Comparison of ENCODE assay signal across 1 cellular context in the genomic region with DNA sequence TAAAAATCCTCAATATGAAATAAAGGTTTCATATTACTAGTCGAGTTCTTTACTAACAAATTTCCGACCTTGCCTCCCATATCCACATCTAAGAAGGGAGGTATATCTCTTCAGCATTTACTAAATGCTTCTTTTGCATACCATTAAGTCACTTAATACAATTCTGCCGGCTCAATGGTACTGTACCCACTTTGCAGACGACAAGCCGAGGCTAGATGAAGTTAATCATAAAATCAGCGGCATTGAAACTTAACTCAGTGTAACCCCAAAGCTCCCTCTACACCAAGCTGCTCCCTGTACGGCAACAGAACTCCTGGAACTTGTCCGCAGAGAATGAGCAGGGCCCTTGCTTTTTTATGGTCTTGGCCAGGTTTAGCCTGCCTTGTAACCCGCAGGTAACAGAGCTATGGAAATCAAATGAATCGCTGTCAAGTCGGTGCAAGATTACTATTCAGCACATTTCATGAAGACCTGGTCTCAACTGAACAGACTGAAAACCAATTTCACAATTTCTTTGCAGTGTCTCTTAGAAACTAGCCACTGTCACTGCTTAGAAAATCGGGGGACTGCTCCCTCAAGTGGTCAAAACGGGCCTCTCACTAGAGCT.
TF ChIP-seq lines count a peak whose summit lies in the region.

No MANE protein-coding gene starts in this region.

TF ChIP-seq in K562, 482 proteins besides CTCF, POLR2A, EP300 and RAD21 (continued from another document and continues in another):
- TF ChIP-seq ZBTB40 (IDR thresholded peaks at IDR 0.05) (peak; percentile 47; the same call in 1 of the 2 replicates), ZBTB40 (CRISPR knock-in tag; IDR thresholded peaks at IDR 0.05) (no peak), UBTF (IDR thresholded peaks at IDR 0.05; ENCODE audit: borderline replicate concordance in 1 of 2, low read depth in 2 of 2, low read length in 2 of 2) (no peak), RBM25 (IDR thresholded peaks at IDR 0.05; ENCODE audit: low read depth, low read length, severe bottlenecking) (peak; percentile 75), PTBP1 (IDR thresholded peaks at IDR 0.05; ENCODE audit: low read depth, low read length) (no peak), GABPB1 (CRISPR knock-in tag; IDR thresholded peaks at IDR 0.05) (no peak), KAT8 (IDR thresholded peaks at IDR 0.05; ENCODE audit: low read depth) (no peak), HNRNPH1 (optimal IDR thresholded peaks at IDR 0.05; ENCODE audit: low read depth, low read length) (no peak), MNT (conservative IDR thresholded peaks at IDR 0.05) (no peak), PML (IDR thresholded peaks at IDR 0.05; ENCODE audit: low read length) (no peak), HMGN3 (IDR thresholded peaks at IDR 0.05; ENCODE audit: borderline replicate concordance, extremely low read depth, insufficient read length, low read depth, low read length) (no peak), GATAD2A (IDR thresholded peaks at IDR 0.05) (no peak), DDX20 (tag; IDR thresholded peaks at IDR 0.05; ENCODE audit: low read depth) (no peak), IFI16 (CRISPR knock-in tag; IDR thresholded peaks at IDR 0.05) (no peak), CEBPG (CRISPR knock-in tag; IDR thresholded peaks at IDR 0.05) (peak; percentile 81), CEBPG (tag; conservative IDR thresholded peaks at IDR 0.05 in 1 of 2, IDR thresholded peaks at IDR 0.05 in 1 of 2) (peak; percentile 86 to 91), PHF20 (IDR thresholded peaks at IDR 0.05; ENCODE audit: partially characterized antibody) (no peak), E2F3 (CRISPR knock-in tag; IDR thresholded peaks at IDR 0.05) (no peak), DEAF1 (CRISPR knock-in tag; IDR thresholded peaks at IDR 0.05) (no peak; the same call in 1 of the 2 replicates), ZBTB7A (IDR thresholded peaks at IDR 0.05; ENCODE audit: borderline replicate concordance, control insufficient read depth, low read depth, low read length) (no peak), MBD2 (IDR thresholded peaks at IDR 0.05; ENCODE audit: borderline replicate concordance, low read depth) (no peak), BDP1 (IDR thresholded peaks at IDR 0.05; ENCODE audit: insufficient read depth, insufficient read length) (no peak), NR2C1 (IDR thresholded peaks at IDR 0.05) (no peak), NR2C1 (tag; IDR thresholded peaks at IDR 0.05) (no peak), NFE2L1 (tag; IDR thresholded peaks at IDR 0.05; ENCODE audit: borderline replicate concordance, low read depth) (no peak), LEF1 (IDR thresholded peaks at IDR 0.05) (no peak), PPARD (CRISPR knock-in tag; IDR thresholded peaks at IDR 0.05) (no peak), GATA2 (CRISPR knock-in tag; IDR thresholded peaks at IDR 0.05) (0 out of 2 replicates have a peak, but pooled peaks have one; percentile 21), ERF (CRISPR knock-in tag; IDR thresholded peaks at IDR 0.05) (no peak), ZNF175 (CRISPR knock-in tag; IDR thresholded peaks at IDR 0.05; ENCODE audit: low read depth) (no peak), HDAC8 (tag; IDR thresholded peaks at IDR 0.05) (no peak), SP2 (IDR thresholded peaks at IDR 0.05; ENCODE audit: extremely low read depth, low read depth, low read length, poor library complexity, severe bottlenecking) (no peak), ETV1 (tag; conservative IDR thresholded peaks at IDR 0.05; ENCODE audit: low read depth) (no peak), ZNF316 (IDR thresholded peaks at IDR 0.05) (peak; percentile 71)
- TF ChIP-seq, protein P1, sequence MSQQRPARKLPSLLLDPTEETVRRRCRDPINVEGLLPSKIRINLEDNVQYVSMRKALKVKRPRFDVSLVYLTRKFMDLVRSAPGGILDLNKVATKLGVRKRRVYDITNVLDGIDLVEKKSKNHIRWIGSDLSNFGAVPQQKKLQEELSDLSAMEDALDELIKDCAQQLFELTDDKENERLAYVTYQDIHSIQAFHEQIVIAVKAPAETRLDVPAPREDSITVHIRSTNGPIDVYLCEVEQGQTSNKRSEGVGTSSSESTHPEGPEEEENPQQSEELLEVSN (IDR thresholded peaks at IDR 0.05; ENCODE audit: borderline replicate concordance in 1 of 2, extremely low read depth in 1 of 2, insufficient read depth in 1 of 2, insufficient read length in 1 of 2, low read depth in 1 of 2, low read length in 1 of 2, poor library complexity in 1 of 2, severe bottlenecking in 1 of 2), result no peak
- TF ChIP-seq, protein P2, sequence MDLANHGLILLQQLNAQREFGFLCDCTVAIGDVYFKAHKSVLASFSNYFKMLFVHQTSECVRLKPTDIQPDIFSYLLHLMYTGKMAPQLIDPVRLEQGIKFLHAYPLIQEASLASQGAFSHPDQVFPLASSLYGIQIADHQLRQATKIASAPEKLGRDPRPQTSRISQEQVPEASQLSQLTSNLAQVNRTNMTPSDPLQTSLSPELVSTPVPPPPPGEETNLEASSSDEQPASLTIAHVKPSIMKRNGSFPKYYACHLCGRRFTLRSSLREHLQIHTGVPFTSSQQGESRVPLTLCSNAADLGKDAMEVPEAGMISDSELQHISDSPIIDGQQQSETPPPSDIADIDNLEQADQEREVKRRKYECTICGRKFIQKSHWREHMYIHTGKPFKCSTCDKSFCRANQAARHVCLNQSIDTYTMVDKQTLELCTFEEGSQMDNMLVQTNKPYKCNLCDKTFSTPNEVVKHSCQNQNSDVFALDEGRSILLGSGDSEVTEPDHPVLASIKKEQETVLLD (IDR thresholded peaks at IDR 0.05), result no peak
- TF ChIP-seq, protein P3, sequence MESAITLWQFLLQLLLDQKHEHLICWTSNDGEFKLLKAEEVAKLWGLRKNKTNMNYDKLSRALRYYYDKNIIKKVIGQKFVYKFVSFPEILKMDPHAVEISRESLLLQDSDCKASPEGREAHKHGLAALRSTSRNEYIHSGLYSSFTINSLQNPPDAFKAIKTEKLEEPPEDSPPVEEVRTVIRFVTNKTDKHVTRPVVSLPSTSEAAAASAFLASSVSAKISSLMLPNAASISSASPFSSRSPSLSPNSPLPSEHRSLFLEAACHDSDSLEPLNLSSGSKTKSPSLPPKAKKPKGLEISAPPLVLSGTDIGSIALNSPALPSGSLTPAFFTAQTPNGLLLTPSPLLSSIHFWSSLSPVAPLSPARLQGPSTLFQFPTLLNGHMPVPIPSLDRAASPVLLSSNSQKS (CRISPR knock-in tag; IDR thresholded peaks at IDR 0.05), result no peak
- TF ChIP-seq, protein P4, sequence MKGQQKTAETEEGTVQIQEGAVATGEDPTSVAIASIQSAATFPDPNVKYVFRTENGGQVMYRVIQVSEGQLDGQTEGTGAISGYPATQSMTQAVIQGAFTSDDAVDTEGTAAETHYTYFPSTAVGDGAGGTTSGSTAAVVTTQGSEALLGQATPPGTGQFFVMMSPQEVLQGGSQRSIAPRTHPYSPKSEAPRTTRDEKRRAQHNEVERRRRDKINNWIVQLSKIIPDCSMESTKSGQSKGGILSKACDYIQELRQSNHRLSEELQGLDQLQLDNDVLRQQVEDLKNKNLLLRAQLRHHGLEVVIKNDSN (CRISPR knock-in tag; IDR thresholded peaks at IDR 0.05), result 0 out of 2 replicates have a peak, but pooled peaks have one; percentile 23
- TF ChIP-seq, protein P5, sequence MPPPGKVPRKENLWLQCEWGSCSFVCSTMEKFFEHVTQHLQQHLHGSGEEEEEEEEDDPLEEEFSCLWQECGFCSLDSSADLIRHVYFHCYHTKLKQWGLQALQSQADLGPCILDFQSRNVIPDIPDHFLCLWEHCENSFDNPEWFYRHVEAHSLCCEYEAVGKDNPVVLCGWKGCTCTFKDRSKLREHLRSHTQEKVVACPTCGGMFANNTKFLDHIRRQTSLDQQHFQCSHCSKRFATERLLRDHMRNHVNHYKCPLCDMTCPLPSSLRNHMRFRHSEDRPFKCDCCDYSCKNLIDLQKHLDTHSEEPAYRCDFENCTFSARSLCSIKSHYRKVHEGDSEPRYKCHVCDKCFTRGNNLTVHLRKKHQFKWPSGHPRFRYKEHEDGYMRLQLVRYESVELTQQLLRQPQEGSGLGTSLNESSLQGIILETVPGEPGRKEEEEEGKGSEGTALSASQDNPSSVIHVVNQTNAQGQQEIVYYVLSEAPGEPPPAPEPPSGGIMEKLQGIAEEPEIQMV (tag; conservative IDR thresholded peaks at IDR 0.05; ENCODE audit: low read depth), result no peak
